Comparison of ENCODE assay signal across 8 cellular contexts in genomic region chr4:131610511-131610910, GRCh38.
DNase-seq lines count a peak whose midpoint lies in the region; ATAC-seq, FAIRE-seq and TF ChIP-seq lines count a peak whose summit lies in the region.
"Not testable (repeated sequence)": the region's sequence is repeated elsewhere in the genome, so short reads cannot be mapped to it uniquely, and the experiment has no call there.

No MANE protein-coding gene starts in this region.

- H2AFZ ChIP-seq in HCT116 (ENCODE audit: low read depth, low read length, poor library complexity, severe bottlenecking) = peak overlapping the region; percentile 62
- not testable (repeated sequence) for H2AFZ ChIP-seq in PC-3 (ENCODE audit: low read length); mesenchymal stem cell (ENCODE audit: low read depth, low read length)

- not testable (repeated sequence) for H3K9me2 ChIP-seq in HCT116 (ENCODE audit: insufficient read depth); PC-3 (replicated peaks; ENCODE audit: low read length)

- H3K14ac ChIP-seq in mesenchymal stem cell (ENCODE audit: low read length in 2 of 2) = not testable (repeated sequence)

- H4K8ac ChIP-seq in mesenchymal stem cell (ENCODE audit: low read length) = not testable (repeated sequence)

- not testable (repeated sequence) for BruUV-seq in HCT116 (replicated peaks; lab: Mats Ljungman, UMichigan); PC-3 (replicated peaks; lab: Mats Ljungman, UMichigan)

- H3K79me1 ChIP-seq in mesenchymal stem cell (replicated peaks; ENCODE audit: low read length, poor library complexity, severe bottlenecking) = not testable (repeated sequence)

- not testable (repeated sequence) for H3F3A ChIP-seq in PC-3 (ENCODE audit: low read length, unreplicated experiment)

- H4K20me1 ChIP-seq in HCT116 (ENCODE audit: insufficient read depth); PC-3 (ENCODE audit: low read length): not testable (repeated sequence)

- H2BK12ac ChIP-seq in mesenchymal stem cell (ENCODE audit: low read length in 2 of 2) = not testable (repeated sequence)

- not testable (repeated sequence) for TF ChIP-seq RAD21 in HCT116 (IDR thresholded peaks at IDR 0.05; ENCODE audit: low read depth)

- not testable (repeated sequence) for H2BK5ac ChIP-seq in mesenchymal stem cell (ENCODE audit: low read depth, low read length, poor library complexity, severe bottlenecking)

- not testable (repeated sequence) for H3K4ac ChIP-seq in mesenchymal stem cell (ENCODE audit: low read depth in 1 of 2, low read length in 2 of 2)

- intact Hi-C loops in HCT116 (cut with micrococcal nuclease); PC-3 (cut with micrococcal nuclease): not testable (repeated sequence)

- not testable (repeated sequence) for H3K4me1 ChIP-seq in HCT116 (ENCODE audit: control insufficient read depth in 1 of 2, insufficient read depth in 2 of 2, low read length in 2 of 2); PC-3 (ENCODE audit: insufficient read depth, low read length); mesenchymal stem cell (ENCODE audit: control insufficient read depth, insufficient read depth, low read depth, low read length)

- WGBS in mesenchymal stem cell = no CpG with 5 or more reads among the region's 1 CpG

- not testable (repeated sequence) for H3K9ac ChIP-seq in HCT116 (ENCODE audit: low read length); PC-3 (ENCODE audit: low read length); mesenchymal stem cell (ENCODE audit: low read length)

- peak overlapping the region; percentile 35 for H3K4me2 ChIP-seq in HCT116 (ENCODE audit: low read length)
- not testable (repeated sequence) for H3K4me2 ChIP-seq in PC-3 (ENCODE audit: low read length); mesenchymal stem cell (ENCODE audit: low read length, poor library complexity, severe bottlenecking)

- POLR2A ChIA-PET in HCT116 (lab: Charles Lee); PC-3 (lab: Charles Lee; ENCODE audit: unreplicated experiment): not testable (repeated sequence)

- H4K91ac ChIP-seq in mesenchymal stem cell (ENCODE audit: low read length) = not testable (repeated sequence)

- not testable (repeated sequence) for TF ChIP-seq CTCF in AG10803 (conservative IDR thresholded peaks at IDR 0.05; ENCODE audit: low read length); HCT116 (IDR thresholded peaks at IDR 0.05 in 2 of 3, conservative IDR thresholded peaks at IDR 0.05 in 1 of 3; ENCODE audit: borderline replicate concordance in 1 of 3, insufficient read depth in 1 of 3, low read depth in 2 of 3, low read length in 2 of 3); PC-3 (conservative IDR thresholded peaks at IDR 0.05; ENCODE audit: low read depth, low read length); astrocyte of the spinal cord (IDR thresholded peaks at IDR 0.05; ENCODE audit: low read depth, low read length)

- H2BK120ac ChIP-seq in mesenchymal stem cell (ENCODE audit: low read depth, low read length) = not testable (repeated sequence)

- FAIRE-seq in endometrium (lab: Jason Lieb, UNC) = peak; percentile 48

- H2BK15ac ChIP-seq in mesenchymal stem cell (ENCODE audit: low read depth, poor library complexity, severe bottlenecking) = not testable (repeated sequence)

- not testable (repeated sequence) for H3K18ac ChIP-seq in mesenchymal stem cell (ENCODE audit: low read depth in 1 of 2, low read length in 2 of 2)

- not testable (repeated sequence) for H3K36me3 ChIP-seq in HCT116 (ENCODE audit: control insufficient read depth in 1 of 2, insufficient read depth in 2 of 2, low read length in 2 of 2); PC-3 (ENCODE audit: low read depth, low read length); mesenchymal stem cell (ENCODE audit: control insufficient read depth in 1 of 2, insufficient read depth in 2 of 2, low read depth in 1 of 2, low read length in 2 of 2)

- not testable (repeated sequence) for H3K79me2 ChIP-seq in HCT116 (ENCODE audit: insufficient read depth, low read length); PC-3 (ENCODE audit: low read length)

- in situ Hi-C loops in astrocyte of the spinal cord (cut with HindIII; ENCODE audit: low sequenced_read_pairs) = not testable (repeated sequence)

- H2AK5ac ChIP-seq in mesenchymal stem cell (ENCODE audit: low read length, severe bottlenecking) = not testable (repeated sequence)

- TF ChIP-seq POLR2A in HCT116 (IDR thresholded peaks at IDR 0.05; ENCODE audit: borderline replicate concordance, extremely low read depth, insufficient read depth, insufficient read length) = not testable (repeated sequence)

- H3K9me3 ChIP-seq in HCT116 (ENCODE audit: control insufficient read depth in 1 of 2, insufficient read depth in 1 of 2, low read depth in 1 of 2, low read length in 2 of 2); PC-3 (ENCODE audit: low read length); mesenchymal stem cell (ENCODE audit: control insufficient read depth, low read length): not testable (repeated sequence)

- CTCF ChIA-PET in HCT116 (lab: Charles Lee); PC-3 (lab: Charles Lee): not testable (repeated sequence)

- DNase-seq in AG10803 (ENCODE audit: low read depth) = peak; percentile 32
- peak; percentile 38 for DNase-seq in HCT116 (ENCODE audit: low read depth, low spot score)
- peak; percentile 42 for DNase-seq in PC-3
- DNase-seq in astrocyte of the spinal cord (ENCODE audit: low read depth, low spot score) = peak; percentile 52
- DNase-seq in fibroblast of the conjunctiva (ENCODE audit: low read depth) = peak; percentile 71
- DNase-seq in mesenchymal stem cell = peak; percentile 89
- DNase-seq in stromal cell of bone marrow (ENCODE audit: low read depth) = peak; percentile 3

- H3K27me3 ChIP-seq in HCT116 (ENCODE audit: insufficient read depth, low read length); PC-3 (ENCODE audit: low read length); mesenchymal stem cell (ENCODE audit: control insufficient read depth in 1 of 2, insufficient read depth in 1 of 2, low read length in 2 of 2): not testable (repeated sequence)

- not testable (repeated sequence) for H3K27ac ChIP-seq in HCT116 (ENCODE audit: low read depth, low read length); PC-3 (ENCODE audit: low read length); mesenchymal stem cell (ENCODE audit: low read length, poor library complexity, severe bottlenecking)

- not testable (repeated sequence) for H3K23ac ChIP-seq in mesenchymal stem cell (ENCODE audit: low read length in 2 of 2)

- RAD21 ChIA-PET in HCT116 (lab: Charles Lee; ENCODE audit: low non-redundant PET in 1 of 2, low total read pairs in 2 of 2, uncharacterized antibody in 2 of 2, unreplicated experiment in 2 of 2) = not testable (repeated sequence)

- ATAC-seq in HCT116 = not testable (repeated sequence)
- ATAC-seq in PC-3 = peak; percentile 76

- not testable (repeated sequence) for H3K4me3 ChIP-seq in AG10803 (ENCODE audit: low read length); HCT116 (replicated peaks in 1 of 2; ENCODE audit: low read depth in 1 of 2, low read length in 2 of 2); PC-3 (ENCODE audit: low read length); astrocyte of the spinal cord (ENCODE audit: low read depth, low read length); mesenchymal stem cell (ENCODE audit: insufficient read depth in 1 of 2, low read depth in 1 of 2, low read length in 2 of 2)

TF ChIP-seq in HCT116, 20 proteins besides CTCF, POLR2A, EP300 and RAD21:
- TF ChIP-seq SP1 (IDR thresholded peaks at IDR 0.05; ENCODE audit: low read depth) = peak; percentile 53
- TF ChIP-seq CBX3 (IDR thresholded peaks at IDR 0.05; ENCODE audit: low read depth) = 0 out of 2 replicates have a peak, but pooled peaks have one; percentile 55
- peak; percentile 77 for TF ChIP-seq CEBPB (IDR thresholded peaks at IDR 0.05; ENCODE audit: low read depth)
- TF ChIP-seq JUND (IDR thresholded peaks at IDR 0.05) = peak; percentile 68
- 0 out of 2 replicates have a peak, but pooled peaks have one; percentile 14 for TF ChIP-seq ATF3 (IDR thresholded peaks at IDR 0.05)
- TF ChIP-seq FOSL1 (IDR thresholded peaks at IDR 0.05; ENCODE audit: low read depth) = peak; percentile 87

Comparison
In these comparisons a context has a peak if more than half of its experiments do, and no peak if none do; other contexts are left out.
1. DNase-seq: peak in every context shown above with its lines; median percentile 89 in mesenchymal stem cell; 71 in fibroblast of the conjunctiva; 52 in astrocyte of the spinal cord; 42 in PC-3; 38 in HCT116; 32 in AG10803; 3 in stromal cell of bone marrow.